18 cellular contexts compared by ENCODE assay signal in genomic region chr6:163333038-163333437, GRCh38.
DNase-seq lines count a peak whose midpoint lies in the region; ATAC-seq, FAIRE-seq and TF ChIP-seq lines count a peak whose summit lies in the region.
"Had no signal": no experiment of that assay in that cellular context is flagged by ENCODE, and none has a peak within 500 bp of the region (broad histone marks: within the 10 kb centered on the region; RNA-seq: fewer than 3 reads in every experiment).

No MANE protein-coding gene starts in this region.

- H3K36me3 Mint-ChIP-seq in astrocyte (ENCODE audit: low read depth, unreplicated experiment) (no peaks in the 10 kb centered on the region), chondrocyte (ENCODE audit: low read depth) (no peaks in the 10 kb centered on the region), natural killer cell (no peaks in the 10 kb centered on the region)

- no peak overlapping the region for H3K9ac ChIP-seq in astrocyte (ENCODE audit: low read length)

- H3K27ac Mint-ChIP-seq in astrocyte (ENCODE audit: unreplicated experiment) = no peak overlapping the region
- H3K27ac Mint-ChIP-seq in chondrocyte (ENCODE audit: unreplicated experiment) = peak overlapping the region; percentile 46
- no peak overlapping the region for H3K27ac Mint-ChIP-seq in natural killer cell

- intact Hi-C loops in natural killer cell (cut with micrococcal nuclease) = no loop called here

- TF ChIP-seq CTCF in astrocyte (IDR thresholded peaks at IDR 0.05; ENCODE audit: insufficient read depth, low read depth, low read length) (no peak), chondrocyte (IDR thresholded peaks at IDR 0.05) (no peak), natural killer cell (IDR thresholded peaks at IDR 0.05) (no peak), GM13977 (IDR thresholded peaks at IDR 0.05; ENCODE audit: extremely low read depth, insufficient read depth, missing control alignments) (no peak)

- no peak overlapping the region for H3K4me3 ChIP-seq in astrocyte (ENCODE audit: insufficient read depth, low read depth, low read length)
- H3K4me3 ChIP-seq: K562 had no signal

- no peak for ATAC-seq in natural killer cell
- ATAC-seq: HepG2 had no signal

- H3K27me3 Mint-ChIP-seq in astrocyte (ENCODE audit: low read depth, unreplicated experiment) = peaks cover 8% of the 10 kb centered on the region
- H3K27me3 Mint-ChIP-seq in chondrocyte (ENCODE audit: low read depth) = no peaks in the 10 kb centered on the region
- peaks cover 4 to 9% of the 10 kb centered on the region in 2 donors for H3K27me3 Mint-ChIP-seq in natural killer cell (ENCODE audit: low read depth in 2 of 2)

- H3K4me3 Mint-ChIP-seq in astrocyte (ENCODE audit: unreplicated experiment) (no peak overlapping the region), chondrocyte (ENCODE audit: unreplicated experiment) (no peak overlapping the region), natural killer cell (no peak overlapping the region)

- peaks cover 4% of the 10 kb centered on the region for H3K9me3 Mint-ChIP-seq in astrocyte (ENCODE audit: unreplicated experiment)
- no peaks in the 10 kb centered on the region for H3K9me3 Mint-ChIP-seq in chondrocyte (ENCODE audit: low read depth)
- no peaks in the 10 kb centered on the region for H3K9me3 Mint-ChIP-seq in natural killer cell

- H3K4me1 Mint-ChIP-seq in astrocyte (ENCODE audit: low read depth, unreplicated experiment) (peaks cover 3% of the 10 kb centered on the region), chondrocyte (ENCODE audit: low read depth) (peaks cover 57% of the 10 kb centered on the region), natural killer cell (no peaks in the 10 kb centered on the region)

- no peak for FAIRE-seq in astrocyte (lab: Jason Lieb, UNC)
- FAIRE-seq: D721Med, GM18507, H54, HepG2, K562 had no signal

- H3K9me3 ChIP-seq in astrocyte (ENCODE audit: insufficient read depth, low read depth, low read length) = no peaks in the 10 kb centered on the region

- H3K27ac ChIP-seq in astrocyte (ENCODE audit: low read depth, low read length) (no peak overlapping the region), layer of hippocampus (ENCODE audit: low read depth, low read length) (peak overlapping the region; percentile 20), substantia nigra (ENCODE audit: low read depth, low read length, poor library complexity, severe bottlenecking) (peak overlapping the region; percentile 100)

- no peaks in the 10 kb centered on the region for H3K36me3 ChIP-seq in astrocyte (ENCODE audit: insufficient read depth, low read length)

- no peaks in the 10 kb centered on the region for H3K79me2 ChIP-seq in astrocyte (ENCODE audit: insufficient read depth, low read length)

- no peak overlapping the region for H3K4me2 ChIP-seq in astrocyte (ENCODE audit: low read length)

- H4K20me1 ChIP-seq in astrocyte (ENCODE audit: insufficient read depth, low read length) = no peaks in the 10 kb centered on the region

- no peak overlapping the region for H2AFZ ChIP-seq in astrocyte (ENCODE audit: low read depth, low read length)

- peaks cover 9% of the 10 kb centered on the region for H3K4me1 ChIP-seq in astrocyte (ENCODE audit: insufficient read depth, low read length)

- in situ Hi-C loops in GM13977 (cut with MboI; ENCODE audit: low pct_unique_long_range_greater_than_20kb, low sequenced_read_pairs, unreplicated experiment) = no loop called here

- peak; percentile 38 for DNase-seq in astrocyte (ENCODE audit: low read depth)
- DNase-seq in chondrocyte (ENCODE audit: low spot score) = no peak
- no peak for DNase-seq in substantia nigra (lab: John Stamatoyannopoulos, UW)
- DNase-seq in COLO829 (ENCODE audit: low spot score) = no peak
- DNase-seq in natural killer cell = no peak
- no peak for DNase-seq in NCI-H446 treated with DMSO at 0.1 percent for 48 hours (lab: John Stamatoyannopoulos, UW)
- DNase-seq in GM13977 (ENCODE audit: low spot score) = no peak
- DNase-seq: NCI-H1694, NCI-H2029 treated with DMSO at 0.1 percent for 48 hours, NCI-H526 treated with DMSO at 0.1 percent for 48 hours, RPMI8226, SHP77 had no signal

- no peaks in the 10 kb centered on the region for H3K27me3 ChIP-seq in astrocyte (ENCODE audit: insufficient read depth, low read length)
- H3K27me3 ChIP-seq in layer of hippocampus (ENCODE audit: control insufficient read depth, insufficient read depth, low read length) = no peaks in the 10 kb centered on the region
